9 cellular contexts compared by ENCODE assay signal in genomic region chr9:68546596-68547390, GRCh38. TPM values are rescaled to one million over a fixed set of nuclear protein-coding genes. Genes with fewer than 3 reads are reported as not detected.
DNase-seq lines count a peak whose midpoint lies in the region; ATAC-seq and TF ChIP-seq lines count a peak whose summit lies in the region.
"Had no signal": no experiment of that assay in that cellular context is flagged by ENCODE, and none has a peak within 500 bp of the region (broad histone marks: within the 10 kb centered on the region; RNA-seq: fewer than 3 reads in every experiment).

No MANE protein-coding gene starts in this region.

- in situ Hi-C loops in KBM-7 (cut with MboI; ENCODE audit: low pct_unique_long_range_greater_than_20kb, low sequenced_read_pairs) = no loop called here

- WGBS in tibial nerve, 2 donors = 53 to 57% methylated on average over 6 of the region's 6 CpGs

- peak in 1 of 2 donors; percentile 73 for TF ChIP-seq EP300 in tibial nerve (IDR thresholded peaks at IDR 0.05)

- no peaks in the 10 kb centered on the region for H3K27me3 ChIP-seq in tibial nerve
- no peaks in the 10 kb centered on the region for H3K27me3 ChIP-seq in ascending aorta
- H3K27me3 ChIP-seq: tibial artery had no signal

- TF ChIP-seq CTCF in GM10266 (IDR thresholded peaks at IDR 0.05; ENCODE audit: control insufficient read depth, insufficient read depth, low read depth, missing control alignments) = no peak
- no peak for TF ChIP-seq CTCF in tibial nerve (IDR thresholded peaks at IDR 0.05)
- TF ChIP-seq CTCF in ascending aorta (IDR thresholded peaks at IDR 0.05) = no peak

- intact Hi-C loops in left cardiac atrium (cut with DNase I) (no loop called here), ascending aorta (cut with DNase I) (no loop called here)

- no peak overlapping the region for H3K4me3 ChIP-seq in tibial nerve
- H3K4me3 ChIP-seq in ascending aorta = no peak overlapping the region
- H3K4me3 ChIP-seq: tibial artery had no signal

- H3K27ac ChIP-seq in tibial nerve (peak overlapping the region in 3 of 4 donors; percentile 21 to 70 (median 64)), ascending aorta (peak overlapping the region in 1 of 2 donors; percentile 9)
- H3K27ac ChIP-seq: tibial artery had no signal

- TF ChIP-seq POLR2A in tibial nerve (IDR thresholded peaks at IDR 0.05) = no peak

- H3K4me1 ChIP-seq in tibial nerve (peaks cover 0 to 7% (median 2%) of the 10 kb centered on the region in 4 donors), ascending aorta (no peaks in the 10 kb centered on the region)

- H3K9me3 ChIP-seq in tibial nerve (no peaks in the 10 kb centered on the region), ascending aorta (no peaks in the 10 kb centered on the region)
- H3K9me3 ChIP-seq: tibial artery had no signal

- no peaks in the 10 kb centered on the region for H3K36me3 ChIP-seq in tibial nerve
- H3K36me3 ChIP-seq in ascending aorta = no peaks in the 10 kb centered on the region
- H3K36me3 ChIP-seq: tibial artery had no signal

- DNase-seq in GM10266 (ENCODE audit: extremely low spot score) (peak; percentile 49), KBM-7 (peak; percentile 12), left cardiac atrium (peak; percentile 25), tibial nerve (ENCODE audit: low spot score in 2 of 2) (peak in 1 of 2 donors; percentile 39), NCI-H128 (lab: John Stamatoyannopoulos, UW; ENCODE audit: unreplicated experiment) (no peak), ascending aorta (ENCODE audit: low spot score in 2 of 2) (no peak)
- DNase-seq in stimulated activated CD4-positive, alpha-beta T cell treated with anti-CD3 and anti-CD28 coated beads, Interleukin-4, amount 100 ng/mL, for 24 hours = no peak

- peak; percentile 79 for ATAC-seq in GM21526 (IDR thresholded peaks at IDR 0.05; ENCODE audit: low FRiP score, unreplicated experiment)
- peak; percentile 73 to 85 for ATAC-seq in left cardiac atrium

RNA-seq across cellular contexts. Expression of gene TMEM252, which starts 6.1 kb away (rescaled TPM):
- under 1 TPM in 1 of 2 donors, not detected in 1; 0.18 TPM for total RNA-seq in left cardiac atrium
- not detected for total RNA-seq in tibial nerve
- total RNA-seq in ascending aorta = not detected

Comparison
In these comparisons a context has a peak if more than half of its experiments do, and no peak if none do; other contexts are left out.
1. DNase-seq: peak in GM10266 (single experiment), KBM-7 (single experiment) and left cardiac atrium (single experiment); none in stimulated activated CD4-positive, alpha-beta T cell treated with anti-CD3 and anti-CD28 coated beads, Interleukin-4, amount 100 ng/mL, for 24 hours (single experiment), NCI-H128 (single experiment) and ascending aorta (0 of 2).